ENCODE assay signal across 2 cellular contexts in the genomic region with DNA sequence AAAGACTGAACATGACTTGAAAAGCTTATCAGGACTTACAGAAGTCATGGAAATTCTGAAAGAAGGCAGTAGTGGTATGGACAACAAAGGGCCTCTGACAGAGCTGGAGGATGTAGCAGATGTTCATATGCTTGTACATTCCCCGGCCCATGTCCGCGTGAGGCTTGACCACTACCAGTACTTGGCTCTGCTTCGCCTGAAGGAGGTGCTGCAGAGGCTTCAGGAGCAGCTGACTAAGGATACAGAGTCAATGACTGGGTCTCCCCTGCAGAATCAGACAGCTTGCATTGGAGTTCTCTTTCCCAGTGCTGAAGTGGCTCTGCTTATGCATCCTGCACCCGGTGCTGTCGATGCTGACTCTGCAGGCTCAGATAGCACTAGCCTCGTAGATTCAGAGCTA.
TF ChIP-seq lines count a peak whose summit lies in the region.

No MANE protein-coding gene starts in this region.

TF ChIP-seq in HCT116, 20 proteins besides CTCF, POLR2A, EP300 and RAD21:
- TF ChIP-seq CEBPB (IDR thresholded peaks at IDR 0.05; ENCODE audit: low read depth) (no peak), FOSL1 (IDR thresholded peaks at IDR 0.05; ENCODE audit: low read depth) (no peak), JUND (IDR thresholded peaks at IDR 0.05) (no peak), ELF1 (IDR thresholded peaks at IDR 0.05; ENCODE audit: borderline replicate concordance, low read depth) (no peak), ZFX (IDR thresholded peaks at IDR 0.05) (no peak), ZNF274 (IDR thresholded peaks at IDR 0.05; ENCODE audit: low read depth, low read length) (no peak), EGR1 (IDR thresholded peaks at IDR 0.05; ENCODE audit: low read depth) (no peak), POLR2AphosphoS5 (IDR thresholded peaks at IDR 0.05; ENCODE audit: low read depth, low read length) (no peak), YY1 (IDR thresholded peaks at IDR 0.05; ENCODE audit: extremely low read depth, insufficient replicate concordance, low read depth, low read length) (no peak), TCF7L2 (IDR thresholded peaks at IDR 0.05; ENCODE audit: borderline replicate concordance, extremely low read depth, insufficient read depth, insufficient read length) (no peak), CBX3 (IDR thresholded peaks at IDR 0.05; ENCODE audit: low read depth) (no peak), SRF (IDR thresholded peaks at IDR 0.05; ENCODE audit: low read depth) (no peak), SIN3A (IDR thresholded peaks at IDR 0.05; ENCODE audit: low read depth) (no peak), SP1 (IDR thresholded peaks at IDR 0.05; ENCODE audit: low read depth) (no peak)
- TF ChIP-seq, protein P1, sequence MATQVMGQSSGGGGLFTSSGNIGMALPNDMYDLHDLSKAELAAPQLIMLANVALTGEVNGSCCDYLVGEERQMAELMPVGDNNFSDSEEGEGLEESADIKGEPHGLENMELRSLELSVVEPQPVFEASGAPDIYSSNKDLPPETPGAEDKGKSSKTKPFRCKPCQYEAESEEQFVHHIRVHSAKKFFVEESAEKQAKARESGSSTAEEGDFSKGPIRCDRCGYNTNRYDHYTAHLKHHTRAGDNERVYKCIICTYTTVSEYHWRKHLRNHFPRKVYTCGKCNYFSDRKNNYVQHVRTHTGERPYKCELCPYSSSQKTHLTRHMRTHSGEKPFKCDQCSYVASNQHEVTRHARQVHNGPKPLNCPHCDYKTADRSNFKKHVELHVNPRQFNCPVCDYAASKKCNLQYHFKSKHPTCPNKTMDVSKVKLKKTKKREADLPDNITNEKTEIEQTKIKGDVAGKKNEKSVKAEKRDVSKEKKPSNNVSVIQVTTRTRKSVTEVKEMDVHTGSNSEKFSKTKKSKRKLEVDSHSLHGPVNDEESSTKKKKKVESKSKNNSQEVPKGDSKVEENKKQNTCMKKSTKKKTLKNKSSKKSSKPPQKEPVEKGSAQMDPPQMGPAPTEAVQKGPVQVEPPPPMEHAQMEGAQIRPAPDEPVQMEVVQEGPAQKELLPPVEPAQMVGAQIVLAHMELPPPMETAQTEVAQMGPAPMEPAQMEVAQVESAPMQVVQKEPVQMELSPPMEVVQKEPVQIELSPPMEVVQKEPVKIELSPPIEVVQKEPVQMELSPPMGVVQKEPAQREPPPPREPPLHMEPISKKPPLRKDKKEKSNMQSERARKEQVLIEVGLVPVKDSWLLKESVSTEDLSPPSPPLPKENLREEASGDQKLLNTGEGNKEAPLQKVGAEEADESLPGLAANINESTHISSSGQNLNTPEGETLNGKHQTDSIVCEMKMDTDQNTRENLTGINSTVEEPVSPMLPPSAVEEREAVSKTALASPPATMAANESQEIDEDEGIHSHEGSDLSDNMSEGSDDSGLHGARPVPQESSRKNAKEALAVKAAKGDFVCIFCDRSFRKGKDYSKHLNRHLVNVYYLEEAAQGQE (IDR thresholded peaks at IDR 0.05; ENCODE audit: low read depth): no peak
- TF ChIP-seq, protein P2, sequence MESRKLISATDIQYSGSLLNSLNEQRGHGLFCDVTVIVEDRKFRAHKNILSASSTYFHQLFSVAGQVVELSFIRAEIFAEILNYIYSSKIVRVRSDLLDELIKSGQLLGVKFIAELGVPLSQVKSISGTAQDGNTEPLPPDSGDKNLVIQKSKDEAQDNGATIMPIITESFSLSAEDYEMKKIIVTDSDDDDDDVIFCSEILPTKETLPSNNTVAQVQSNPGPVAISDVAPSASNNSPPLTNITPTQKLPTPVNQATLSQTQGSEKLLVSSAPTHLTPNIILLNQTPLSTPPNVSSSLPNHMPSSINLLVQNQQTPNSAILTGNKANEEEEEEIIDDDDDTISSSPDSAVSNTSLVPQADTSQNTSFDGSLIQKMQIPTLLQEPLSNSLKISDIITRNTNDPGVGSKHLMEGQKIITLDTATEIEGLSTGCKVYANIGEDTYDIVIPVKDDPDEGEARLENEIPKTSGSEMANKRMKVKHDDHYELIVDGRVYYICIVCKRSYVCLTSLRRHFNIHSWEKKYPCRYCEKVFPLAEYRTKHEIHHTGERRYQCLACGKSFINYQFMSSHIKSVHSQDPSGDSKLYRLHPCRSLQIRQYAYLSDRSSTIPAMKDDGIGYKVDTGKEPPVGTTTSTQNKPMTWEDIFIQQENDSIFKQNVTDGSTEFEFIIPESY (IDR thresholded peaks at IDR 0.05; ENCODE audit: extremely low read depth, insufficient replicate concordance, low read length): no peak
- TF ChIP-seq, protein P3, sequence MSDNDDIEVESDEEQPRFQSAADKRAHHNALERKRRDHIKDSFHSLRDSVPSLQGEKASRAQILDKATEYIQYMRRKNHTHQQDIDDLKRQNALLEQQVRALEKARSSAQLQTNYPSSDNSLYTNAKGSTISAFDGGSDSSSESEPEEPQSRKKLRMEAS (IDR thresholded peaks at IDR 0.05): no peak
- TF ChIP-seq, protein P4, sequence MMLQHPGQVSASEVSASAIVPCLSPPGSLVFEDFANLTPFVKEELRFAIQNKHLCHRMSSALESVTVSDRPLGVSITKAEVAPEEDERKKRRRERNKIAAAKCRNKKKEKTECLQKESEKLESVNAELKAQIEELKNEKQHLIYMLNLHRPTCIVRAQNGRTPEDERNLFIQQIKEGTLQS (IDR thresholded peaks at IDR 0.05): no peak

TF ChIP-seq in H1, 55 proteins besides CTCF, POLR2A, EP300 and RAD21:
- TF ChIP-seq, protein P5, sequence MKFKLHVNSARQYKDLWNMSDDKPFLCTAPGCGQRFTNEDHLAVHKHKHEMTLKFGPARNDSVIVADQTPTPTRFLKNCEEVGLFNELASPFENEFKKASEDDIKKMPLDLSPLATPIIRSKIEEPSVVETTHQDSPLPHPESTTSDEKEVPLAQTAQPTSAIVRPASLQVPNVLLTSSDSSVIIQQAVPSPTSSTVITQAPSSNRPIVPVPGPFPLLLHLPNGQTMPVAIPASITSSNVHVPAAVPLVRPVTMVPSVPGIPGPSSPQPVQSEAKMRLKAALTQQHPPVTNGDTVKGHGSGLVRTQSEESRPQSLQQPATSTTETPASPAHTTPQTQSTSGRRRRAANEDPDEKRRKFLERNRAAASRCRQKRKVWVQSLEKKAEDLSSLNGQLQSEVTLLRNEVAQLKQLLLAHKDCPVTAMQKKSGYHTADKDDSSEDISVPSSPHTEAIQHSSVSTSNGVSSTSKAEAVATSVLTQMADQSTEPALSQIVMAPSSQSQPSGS (IDR thresholded peaks at IDR 0.05; ENCODE audit: low read length): no peak
- TF ChIP-seq TAF7 (optimal IDR thresholded peaks at IDR 0.05; ENCODE audit: borderline replicate concordance, low read depth, low read length) (no peak), HDAC2 (IDR thresholded peaks at IDR 0.05; ENCODE audit: borderline replicate concordance in 1 of 2, low read depth in 2 of 2, low read length in 2 of 2) (no peak), KDM1A (IDR thresholded peaks at IDR 0.05; ENCODE audit: borderline replicate concordance, low read length) (no peak), GTF2F1 (IDR thresholded peaks at IDR 0.05; ENCODE audit: borderline replicate concordance, low read depth, low read length) (no peak), CEBPB (IDR thresholded peaks at IDR 0.05; ENCODE audit: low read depth, low read length) (no peak), BCL11A (IDR thresholded peaks at IDR 0.05; ENCODE audit: low read depth in 2 of 2, low read length in 2 of 2) (no peak), RFX5 (IDR thresholded peaks at IDR 0.05; ENCODE audit: borderline replicate concordance, low read depth, low read length) (no peak), EGR1 (IDR thresholded peaks at IDR 0.05; ENCODE audit: borderline replicate concordance, low read depth, low read length) (no peak), SUZ12 (IDR thresholded peaks at IDR 0.05; ENCODE audit: low read length) (no peak), TAF1 (IDR thresholded peaks at IDR 0.05; ENCODE audit: low read depth, low read length) (no peak), EZH2 (IDR thresholded peaks at IDR 0.05; ENCODE audit: low read depth, low read length, severe bottlenecking) (no peak), SP4 (IDR thresholded peaks at IDR 0.05; ENCODE audit: low read length) (no peak), RNF2 (IDR thresholded peaks at IDR 0.05; ENCODE audit: borderline replicate concordance, low read depth, low read length, missing control alignments, poor library complexity, severe bottlenecking) (no peak), ASH2L (IDR thresholded peaks at IDR 0.05; ENCODE audit: low read length) (no peak), TCF12 (IDR thresholded peaks at IDR 0.05; ENCODE audit: low read depth, low read length) (no peak), NANOG (IDR thresholded peaks at IDR 0.05; ENCODE audit: insufficient read depth, low read depth, low read length, poor library complexity, severe bottlenecking) (no peak), CTBP2 (IDR thresholded peaks at IDR 0.05; ENCODE audit: borderline replicate concordance, insufficient read depth, insufficient read length, low read length) (no peak), FOSL1 (IDR thresholded peaks at IDR 0.05; ENCODE audit: insufficient read depth, low read depth, low read length) (no peak)
- TF ChIP-seq, protein P6, sequence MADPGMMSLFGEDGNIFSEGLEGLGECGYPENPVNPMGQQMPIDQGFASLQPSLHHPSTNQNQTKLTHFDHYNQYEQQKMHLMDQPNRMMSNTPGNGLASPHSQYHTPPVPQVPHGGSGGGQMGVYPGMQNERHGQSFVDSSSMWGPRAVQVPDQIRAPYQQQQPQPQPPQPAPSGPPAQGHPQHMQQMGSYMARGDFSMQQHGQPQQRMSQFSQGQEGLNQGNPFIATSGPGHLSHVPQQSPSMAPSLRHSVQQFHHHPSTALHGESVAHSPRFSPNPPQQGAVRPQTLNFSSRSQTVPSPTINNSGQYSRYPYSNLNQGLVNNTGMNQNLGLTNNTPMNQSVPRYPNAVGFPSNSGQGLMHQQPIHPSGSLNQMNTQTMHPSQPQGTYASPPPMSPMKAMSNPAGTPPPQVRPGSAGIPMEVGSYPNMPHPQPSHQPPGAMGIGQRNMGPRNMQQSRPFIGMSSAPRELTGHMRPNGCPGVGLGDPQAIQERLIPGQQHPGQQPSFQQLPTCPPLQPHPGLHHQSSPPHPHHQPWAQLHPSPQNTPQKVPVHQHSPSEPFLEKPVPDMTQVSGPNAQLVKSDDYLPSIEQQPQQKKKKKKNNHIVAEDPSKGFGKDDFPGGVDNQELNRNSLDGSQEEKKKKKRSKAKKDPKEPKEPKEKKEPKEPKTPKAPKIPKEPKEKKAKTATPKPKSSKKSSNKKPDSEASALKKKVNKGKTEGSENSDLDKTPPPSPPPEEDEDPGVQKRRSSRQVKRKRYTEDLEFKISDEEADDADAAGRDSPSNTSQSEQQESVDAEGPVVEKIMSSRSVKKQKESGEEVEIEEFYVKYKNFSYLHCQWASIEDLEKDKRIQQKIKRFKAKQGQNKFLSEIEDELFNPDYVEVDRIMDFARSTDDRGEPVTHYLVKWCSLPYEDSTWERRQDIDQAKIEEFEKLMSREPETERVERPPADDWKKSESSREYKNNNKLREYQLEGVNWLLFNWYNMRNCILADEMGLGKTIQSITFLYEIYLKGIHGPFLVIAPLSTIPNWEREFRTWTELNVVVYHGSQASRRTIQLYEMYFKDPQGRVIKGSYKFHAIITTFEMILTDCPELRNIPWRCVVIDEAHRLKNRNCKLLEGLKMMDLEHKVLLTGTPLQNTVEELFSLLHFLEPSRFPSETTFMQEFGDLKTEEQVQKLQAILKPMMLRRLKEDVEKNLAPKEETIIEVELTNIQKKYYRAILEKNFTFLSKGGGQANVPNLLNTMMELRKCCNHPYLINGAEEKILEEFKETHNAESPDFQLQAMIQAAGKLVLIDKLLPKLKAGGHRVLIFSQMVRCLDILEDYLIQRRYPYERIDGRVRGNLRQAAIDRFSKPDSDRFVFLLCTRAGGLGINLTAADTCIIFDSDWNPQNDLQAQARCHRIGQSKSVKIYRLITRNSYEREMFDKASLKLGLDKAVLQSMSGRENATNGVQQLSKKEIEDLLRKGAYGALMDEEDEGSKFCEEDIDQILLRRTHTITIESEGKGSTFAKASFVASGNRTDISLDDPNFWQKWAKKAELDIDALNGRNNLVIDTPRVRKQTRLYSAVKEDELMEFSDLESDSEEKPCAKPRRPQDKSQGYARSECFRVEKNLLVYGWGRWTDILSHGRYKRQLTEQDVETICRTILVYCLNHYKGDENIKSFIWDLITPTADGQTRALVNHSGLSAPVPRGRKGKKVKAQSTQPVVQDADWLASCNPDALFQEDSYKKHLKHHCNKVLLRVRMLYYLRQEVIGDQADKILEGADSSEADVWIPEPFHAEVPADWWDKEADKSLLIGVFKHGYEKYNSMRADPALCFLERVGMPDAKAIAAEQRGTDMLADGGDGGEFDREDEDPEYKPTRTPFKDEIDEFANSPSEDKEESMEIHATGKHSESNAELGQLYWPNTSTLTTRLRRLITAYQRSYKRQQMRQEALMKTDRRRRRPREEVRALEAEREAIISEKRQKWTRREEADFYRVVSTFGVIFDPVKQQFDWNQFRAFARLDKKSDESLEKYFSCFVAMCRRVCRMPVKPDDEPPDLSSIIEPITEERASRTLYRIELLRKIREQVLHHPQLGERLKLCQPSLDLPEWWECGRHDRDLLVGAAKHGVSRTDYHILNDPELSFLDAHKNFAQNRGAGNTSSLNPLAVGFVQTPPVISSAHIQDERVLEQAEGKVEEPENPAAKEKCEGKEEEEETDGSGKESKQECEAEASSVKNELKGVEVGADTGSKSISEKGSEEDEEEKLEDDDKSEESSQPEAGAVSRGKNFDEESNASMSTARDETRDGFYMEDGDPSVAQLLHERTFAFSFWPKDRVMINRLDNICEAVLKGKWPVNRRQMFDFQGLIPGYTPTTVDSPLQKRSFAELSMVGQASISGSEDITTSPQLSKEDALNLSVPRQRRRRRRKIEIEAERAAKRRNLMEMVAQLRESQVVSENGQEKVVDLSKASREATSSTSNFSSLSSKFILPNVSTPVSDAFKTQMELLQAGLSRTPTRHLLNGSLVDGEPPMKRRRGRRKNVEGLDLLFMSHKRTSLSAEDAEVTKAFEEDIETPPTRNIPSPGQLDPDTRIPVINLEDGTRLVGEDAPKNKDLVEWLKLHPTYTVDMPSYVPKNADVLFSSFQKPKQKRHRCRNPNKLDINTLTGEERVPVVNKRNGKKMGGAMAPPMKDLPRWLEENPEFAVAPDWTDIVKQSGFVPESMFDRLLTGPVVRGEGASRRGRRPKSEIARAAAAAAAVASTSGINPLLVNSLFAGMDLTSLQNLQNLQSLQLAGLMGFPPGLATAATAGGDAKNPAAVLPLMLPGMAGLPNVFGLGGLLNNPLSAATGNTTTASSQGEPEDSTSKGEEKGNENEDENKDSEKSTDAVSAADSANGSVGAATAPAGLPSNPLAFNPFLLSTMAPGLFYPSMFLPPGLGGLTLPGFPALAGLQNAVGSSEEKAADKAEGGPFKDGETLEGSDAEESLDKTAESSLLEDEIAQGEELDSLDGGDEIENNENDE (IDR thresholded peaks at IDR 0.05; ENCODE audit: insufficient replicate concordance, low read length): no peak
